Comparison of ENCODE assay signal across 1 cellular context in the genomic region with DNA sequence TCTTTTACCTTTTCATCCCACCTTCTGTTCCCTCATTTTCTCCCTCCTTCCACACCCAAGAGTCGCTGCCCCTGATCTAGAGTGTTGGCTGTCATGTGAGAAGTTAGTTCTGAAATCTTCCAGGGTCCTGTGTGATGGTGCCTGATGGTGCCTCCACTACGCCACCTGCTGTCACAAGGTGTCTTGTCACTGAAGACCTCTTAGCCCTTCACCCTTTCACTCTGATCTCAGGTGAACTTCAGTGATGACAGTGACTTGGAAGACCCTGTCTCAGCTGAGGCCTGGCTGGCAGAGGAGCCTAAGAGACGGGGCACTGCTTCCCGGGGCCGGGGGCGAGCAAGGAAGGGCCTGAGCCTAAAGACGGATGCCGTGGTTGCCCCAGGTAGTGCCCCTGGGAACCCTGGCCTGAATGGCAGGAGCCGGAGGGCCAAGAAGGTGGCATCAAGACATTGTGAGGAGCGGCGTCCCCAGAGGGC.
A peak's percentile ranks its signal among the peaks of the same experiment; 100 is the strongest.
TF ChIP-seq lines count a peak whose summit lies in the region.

No MANE protein-coding gene starts in this region.

TF ChIP-seq in A549, 52 proteins besides CTCF, POLR2A, EP300 and RAD21:
- peak; percentile 91 for TF ChIP-seq SMC3 (IDR thresholded peaks at IDR 0.05)
- no peak for TF ChIP-seq ZNF302 (CRISPR knock-in tag; IDR thresholded peaks at IDR 0.05)
